Comparison of ENCODE assay signal across 13 cellular contexts in genomic region chr21:45947296-45947695, GRCh38. TPM values are rescaled to one million over a fixed set of nuclear protein-coding genes. Genes with fewer than 3 reads are reported as not detected.
DNase-seq lines count a peak whose midpoint lies in the region.
"Had no signal": no experiment of that assay in that cellular context is flagged by ENCODE, and none has a peak within 500 bp of the region (broad histone marks: within the 10 kb centered on the region; RNA-seq: fewer than 3 reads in every experiment).

No MANE protein-coding gene starts in this region.

- no peak overlapping the region for H3K18ac ChIP-seq in trophoblast cell (ENCODE audit: low read length)

- H3K9me3 ChIP-seq in BLaER1 (peaks cover 10% of the 10 kb centered on the region; the same call in 1 of the 2 replicates), trophoblast cell (ENCODE audit: insufficient read depth, low read depth, low read length) (peaks cover 9% of the 10 kb centered on the region)
- H3K9me3 ChIP-seq: A549, BE2C had no signal

- H4K91ac ChIP-seq in trophoblast cell (ENCODE audit: low read depth, low read length) = no peak overlapping the region

- H3K79me1 ChIP-seq in trophoblast cell (ENCODE audit: low read length) = no peaks in the 10 kb centered on the region

- H2BK12ac ChIP-seq in trophoblast cell (ENCODE audit: low read length) = no peak overlapping the region

- no peak overlapping the region for H2BK120ac ChIP-seq in trophoblast cell (ENCODE audit: insufficient read depth, low read length, poor library complexity)

- no peak overlapping the region for H3K23ac ChIP-seq in trophoblast cell (ENCODE audit: low read length)

- no peak overlapping the region for H4K12ac ChIP-seq in trophoblast cell (ENCODE audit: low read depth, low read length)

- no peak overlapping the region for H3K4ac ChIP-seq in trophoblast cell (ENCODE audit: low read depth, low read length)

- H2AK5ac ChIP-seq in trophoblast cell (ENCODE audit: low read length) = no peak overlapping the region

- H3K4me2 ChIP-seq in BLaER1 (peak overlapping the region; percentile 29), trophoblast cell (ENCODE audit: low read length) (no peak overlapping the region)
- H3K4me2 ChIP-seq: A549 had no signal

- no peak overlapping the region for H2AFZ ChIP-seq in trophoblast cell (ENCODE audit: insufficient read depth, low read length, poor library complexity)

- no peak overlapping the region for H3K27ac ChIP-seq in BLaER1
- H3K27ac ChIP-seq in trophoblast cell (ENCODE audit: low read depth, low read length) = no peak overlapping the region
- H3K27ac ChIP-seq: A549 had no signal

- DNase-seq in H7 = peak; percentile 41
- peak; percentile 30 for DNase-seq in SW480 (ENCODE audit: low spot score)
- DNase-seq in trophoblast cell = no peak
- DNase-seq in posterior vena cava (ENCODE audit: low spot score) = no peak
- no peak for DNase-seq in NCI-H774 (lab: John Stamatoyannopoulos, UW)
- DNase-seq in activated naive CD4-positive, alpha-beta T cell treated with anti-CD3 and anti-CD28 coated beads, Interleukin-2, amount 50 U/mL, for 16 hours = no peak
- DNase-seq: BE2C; CD8-positive, alpha-beta T cell; COR-L47; DND-41; GDM1 had no signal

- no peaks in the 10 kb centered on the region for H4K20me1 ChIP-seq in BLaER1

- peaks cover 57% of the 10 kb centered on the region for H3K4me1 ChIP-seq in BLaER1
- no peaks in the 10 kb centered on the region for H3K4me1 ChIP-seq in trophoblast cell (ENCODE audit: control insufficient read depth in 1 of 2, insufficient read depth in 2 of 2, low read length in 2 of 2)
- H3K4me1 ChIP-seq: A549, BE2C had no signal

- no peak overlapping the region for H2BK5ac ChIP-seq in trophoblast cell (ENCODE audit: low read depth, low read length, poor library complexity)

- no peak overlapping the region for H3K4me3 ChIP-seq in BLaER1
- no peak overlapping the region for H3K4me3 ChIP-seq in H7 (ENCODE audit: insufficient read depth, low read depth, low read length)
- H3K4me3 ChIP-seq in trophoblast cell (ENCODE audit: low read depth, low read length) = no peak overlapping the region
- H3K4me3 ChIP-seq: A549 had no signal

- H3K9ac ChIP-seq in BLaER1 = no peak overlapping the region
- peak overlapping the region; percentile 9 for H3K9ac ChIP-seq in trophoblast cell (ENCODE audit: low read length)

- intact Hi-C loops in posterior vena cava (cut with DNase I) = loop anchor here in 1 of 2 donors (10.0 kb wide), 1 partner anchor 338 kb away; the partner anchor contains the start of genes MCM3AP and YBEY

- H3K79me2 ChIP-seq in trophoblast cell (ENCODE audit: control insufficient read depth, insufficient read depth, low read length, poor library complexity) = no peaks in the 10 kb centered on the region

- H3K27me3 ChIP-seq in BLaER1 = no peaks in the 10 kb centered on the region
- H3K27me3 ChIP-seq in H7 (ENCODE audit: control insufficient read depth, insufficient read depth, low read length) = no peaks in the 10 kb centered on the region
- H3K27me3 ChIP-seq in trophoblast cell (ENCODE audit: insufficient read depth, low read length) = no peaks in the 10 kb centered on the region
- H3K27me3 ChIP-seq: BE2C had no signal

- H3K14ac ChIP-seq in trophoblast cell (ENCODE audit: low read length) = no peak overlapping the region

- no CpG with 5 or more reads among the region's 16 CpGs for WGBS in trophoblast cell (ENCODE audit: extremely low coverage, insufficient coverage, insufficient read length)

- no peak overlapping the region for H4K8ac ChIP-seq in trophoblast cell (ENCODE audit: low read depth, low read length)

- H3K36me3 ChIP-seq in BLaER1 (no peaks in the 10 kb centered on the region), H7 (replicated peaks; ENCODE audit: control insufficient read depth, insufficient read depth, low read length) (no peaks in the 10 kb centered on the region), trophoblast cell (ENCODE audit: control insufficient read depth in 1 of 2, insufficient read depth in 2 of 2, low read length in 2 of 2) (no peaks in the 10 kb centered on the region)

RNA-seq across cellular contexts. Expression of gene COL6A1, which starts 34.3 kb away (rescaled TPM):
- 243 and 283 TPM in 2 replicates for total RNA-seq in H7 (2014; rRNA removed; shearing (Covaris generic))
- polyA plus RNA-seq in trophoblast cell (2013) = 53.0 and 55.7 TPM in 2 replicates
- total RNA-seq in posterior vena cava = 100 to 1,000 TPM; 606 to 689 TPM

Comparison
In these comparisons a context has a peak if more than half of its experiments do, and no peak if none do; other contexts are left out.
1. DNase-seq: peak in H7 (single experiment) and SW480 (single experiment); none in trophoblast cell (0 of 2), posterior vena cava (single experiment), NCI-H774 (single experiment) and activated naive CD4-positive, alpha-beta T cell treated with anti-CD3 and anti-CD28 coated beads, Interleukin-2, amount 50 U/mL, for 16 hours (single experiment).